8 cellular contexts compared by ENCODE assay signal in genomic region chr14:68734231-68734732, GRCh38. TPM values are rescaled to one million over a fixed set of nuclear protein-coding genes. Genes with fewer than 3 reads are reported as not detected.
A peak's percentile ranks its signal among the peaks of the same experiment; 100 is the strongest.
DNase-seq lines count a peak whose midpoint lies in the region; ATAC-seq and TF ChIP-seq lines count a peak whose summit lies in the region.

No MANE protein-coding gene starts in this region.

- no peak for TF ChIP-seq CTCF in GM13976 (IDR thresholded peaks at IDR 0.05; ENCODE audit: borderline replicate concordance, control extremely low read depth, extremely low read depth, insufficient read depth, missing control alignments)

- ATAC-seq in HG03354 (IDR thresholded peaks at IDR 0.05; ENCODE audit: poor library complexity, severe bottlenecking, unreplicated experiment) (peak; percentile 68), HG02678 (IDR thresholded peaks at IDR 0.05; ENCODE audit: unreplicated experiment) (no peak)

- DNase-seq in GM13976 (ENCODE audit: low spot score) (peak; percentile 53), mesenteric fat pad (ENCODE audit: low spot score) (peak; percentile 41), LoVo (ENCODE audit: low spot score) (no peak), NCI-H526 (lab: John Stamatoyannopoulos, UW) (no peak), NCI-H774 (lab: John Stamatoyannopoulos, UW) (no peak)
- DNase-seq in activated CD8-positive, alpha-beta memory T cell treated with anti-CD3 and anti-CD28 coated beads for 1 hour (ENCODE audit: extremely low read depth in 1 of 2, low read depth in 1 of 2), result peak; percentile 14 to 24

- in situ Hi-C loops in GM13976 (cut with MboI; ENCODE audit: low sequenced_read_pairs, unreplicated experiment), result no loop called here

RNA-seq across cellular contexts. Expression of gene ZFP36L1, which starts 58.6 kb away (rescaled TPM):
- 477 TPM for total RNA-seq in mesenteric fat pad

Comparison
In these comparisons a context has a peak if more than half of its experiments do, and no peak if none do; other contexts are left out.
1. DNase-seq: peak in GM13976 (single experiment), activated CD8-positive, alpha-beta memory T cell treated with anti-CD3 and anti-CD28 coated beads for 1 hour (2 of 2) and mesenteric fat pad (single experiment); none in LoVo (single experiment), NCI-H526 (0 of 2) and NCI-H774 (single experiment).